Comparison of ENCODE assay signal across 8 cellular contexts in the genomic region with DNA sequence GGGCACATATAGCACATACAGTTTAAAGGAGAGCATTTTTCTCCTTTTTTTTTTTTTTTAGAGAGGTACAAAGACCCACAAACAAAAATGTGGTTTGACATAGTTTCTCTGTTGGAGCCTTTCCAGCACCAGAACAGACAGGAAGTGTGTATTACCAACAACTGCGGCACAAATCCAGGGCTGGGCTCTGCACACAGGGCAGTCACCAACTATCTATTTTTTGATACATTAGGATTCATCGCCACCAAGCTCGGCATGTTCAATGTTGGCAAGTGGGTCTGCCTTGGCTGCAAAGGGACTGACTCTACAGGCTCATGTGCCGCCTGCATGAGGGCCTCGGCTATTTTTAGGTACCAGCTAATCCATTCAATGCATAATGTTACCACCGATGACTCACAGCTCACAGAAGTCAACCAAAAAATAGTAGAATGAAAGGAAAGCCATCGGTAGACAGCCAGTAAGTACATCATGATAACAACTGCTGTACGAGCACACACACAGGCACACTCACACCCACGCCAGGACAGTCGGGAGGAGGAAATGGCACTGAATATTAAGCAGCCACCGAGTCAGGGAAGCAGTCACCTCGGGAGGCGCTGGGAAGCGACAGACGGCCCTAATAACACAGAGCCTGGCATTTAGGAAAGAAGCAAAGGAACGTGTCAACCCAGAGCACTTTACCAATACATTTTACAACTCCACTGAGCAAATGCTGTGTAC.
DNase-seq lines count a peak whose midpoint lies in the region; ATAC-seq and TF ChIP-seq lines count a peak whose summit lies in the region.

No MANE protein-coding gene starts in this region.

- TF ChIP-seq POLR2A in upper lobe of left lung (IDR thresholded peaks at IDR 0.05), result no peak

- H3K9me3 ChIP-seq in BE2C, result no peaks in the 10 kb centered on the region
- no peaks in the 10 kb centered on the region for H3K9me3 ChIP-seq in SJSA1 (replicated peaks)
- no peaks in the 10 kb centered on the region for H3K9me3 ChIP-seq in upper lobe of left lung

- 15 to 24% methylated on average over 16 of the region's 16 CpGs for WGBS in upper lobe of left lung, 2 donors

- peak overlapping the region; percentile 91 for H3K27ac ChIP-seq in SJSA1
- peak overlapping the region; percentile 62 to 80 (median 74) for H3K27ac ChIP-seq in upper lobe of left lung

- no peak for TF ChIP-seq CTCF in BE2C (IDR thresholded peaks at IDR 0.05; ENCODE audit: low read depth, low read length)
- TF ChIP-seq CTCF in upper lobe of left lung (IDR thresholded peaks at IDR 0.05), result no peak

- peak; percentile 45 for DNase-seq in BE2C
- peak; percentile 88 to 94 for DNase-seq in SJSA1 (ENCODE audit: low read depth in 1 of 2, low spot score in 2 of 2)
- DNase-seq in activated naive CD4-positive, alpha-beta T cell treated with anti-CD3 and anti-CD28 coated beads, Interleukin-2, amount 50 U/mL, for 16 hours, result peak; percentile 70
- DNase-seq in glomerular endothelial cell (ENCODE audit: extremely low read depth, low read depth, low spot score), result peak; percentile 73
- DNase-seq in pons (ENCODE audit: low spot score), result peak; percentile 91
- DNase-seq in upper lobe of left lung, result peak in 1 of 2 donors; percentile 62

- no peaks in the 10 kb centered on the region for H3K36me3 ChIP-seq in BE2C
- no peaks in the 10 kb centered on the region for H3K36me3 ChIP-seq in SJSA1
- H3K36me3 ChIP-seq in upper lobe of left lung, result no peaks in the 10 kb centered on the region

- H3K27me3 ChIP-seq in BE2C, result no peaks in the 10 kb centered on the region
- no peaks in the 10 kb centered on the region for H3K27me3 ChIP-seq in SJSA1 (replicated peaks)
- H3K27me3 ChIP-seq in upper lobe of left lung, result no peaks in the 10 kb centered on the region

- no peak for TF ChIP-seq EP300 in upper lobe of left lung (IDR thresholded peaks at IDR 0.05)

- H3K4me1 ChIP-seq in BE2C (no peaks in the 10 kb centered on the region; the same call in none of the 2 replicates), SJSA1 (replicated peaks) (peaks cover 58% of the 10 kb centered on the region), upper lobe of left lung (peaks cover 21 to 41% (median 33%) of the 10 kb centered on the region in 4 donors)

- ATAC-seq in GM19395 (IDR thresholded peaks at IDR 0.05; ENCODE audit: unreplicated experiment) (peak; percentile 60), HG03469 (IDR thresholded peaks at IDR 0.05; ENCODE audit: unreplicated experiment) (peak; percentile 41), upper lobe of left lung (ENCODE audit: low FRiP score in 2 of 2) (peak; percentile 68 to 69)

- 0 out of 2 replicates have a peak overlapping the region, but pooled peaks have one; percentile 13 for H3K4me3 ChIP-seq in BE2C (ENCODE audit: low read depth, low read length)
- H3K4me3 ChIP-seq in SJSA1, result peak overlapping the region; percentile 24
- peak overlapping the region in 2 of 4 donors; percentile 15 to 25 for H3K4me3 ChIP-seq in upper lobe of left lung
